2 cellular contexts compared by ENCODE assay signal in the genomic region with DNA sequence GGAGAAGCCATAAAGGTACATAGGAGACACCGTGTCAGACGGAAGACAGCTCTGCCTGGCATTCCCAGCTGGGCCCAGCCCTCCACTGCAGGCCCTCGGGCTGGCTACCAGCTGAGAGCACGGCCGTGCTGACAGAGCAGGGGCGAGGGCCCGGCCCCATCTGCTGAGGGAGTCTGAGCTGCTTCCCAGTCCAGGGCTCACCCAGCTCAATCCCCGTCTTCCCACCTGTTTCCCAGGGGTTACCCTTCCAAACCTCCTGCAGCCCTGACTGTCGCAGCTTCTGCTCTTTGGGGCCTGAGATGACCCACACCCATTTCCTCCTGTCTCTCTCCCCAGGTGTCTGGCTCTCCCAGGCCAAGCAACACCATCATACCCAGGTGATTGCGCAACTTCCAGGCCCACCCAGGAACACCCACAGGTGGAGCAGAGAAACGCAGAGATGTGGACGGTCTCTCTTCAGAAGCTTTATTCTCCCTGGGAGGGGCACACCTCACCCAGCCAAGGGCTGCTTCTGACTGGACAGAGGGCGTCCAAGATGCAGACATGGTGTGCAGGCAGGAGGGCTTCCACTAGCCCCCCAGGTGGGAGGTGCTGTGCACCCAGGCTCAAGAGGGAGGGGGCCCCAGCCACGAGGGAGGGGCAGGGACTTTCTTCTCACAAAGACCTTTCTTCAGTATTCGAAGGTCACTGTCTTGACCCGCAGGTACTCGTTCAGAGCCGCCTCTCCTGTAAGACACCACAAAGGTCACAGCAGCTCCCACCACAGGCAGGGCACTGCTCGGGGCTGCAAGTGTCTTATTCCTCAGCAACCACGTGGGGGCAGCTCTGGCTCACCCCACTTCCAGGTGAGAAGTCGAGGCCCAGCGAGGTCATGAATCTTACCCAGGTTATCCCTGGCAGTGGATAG.
TF ChIP-seq lines count a peak whose summit lies in the region.

No MANE protein-coding gene starts in this region.

TF ChIP-seq in SK-N-SH, 30 proteins besides CTCF, POLR2A, EP300 and RAD21 (continued from another document):
- TF ChIP-seq, protein P1, sequence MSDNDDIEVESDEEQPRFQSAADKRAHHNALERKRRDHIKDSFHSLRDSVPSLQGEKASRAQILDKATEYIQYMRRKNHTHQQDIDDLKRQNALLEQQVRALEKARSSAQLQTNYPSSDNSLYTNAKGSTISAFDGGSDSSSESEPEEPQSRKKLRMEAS (IDR thresholded peaks at IDR 0.05; ENCODE audit: low read depth), result no peak
- TF ChIP-seq MEF2A (IDR thresholded peaks at IDR 0.05; ENCODE audit: borderline replicate concordance, low read depth), result no peak
- TF ChIP-seq, protein P2, sequence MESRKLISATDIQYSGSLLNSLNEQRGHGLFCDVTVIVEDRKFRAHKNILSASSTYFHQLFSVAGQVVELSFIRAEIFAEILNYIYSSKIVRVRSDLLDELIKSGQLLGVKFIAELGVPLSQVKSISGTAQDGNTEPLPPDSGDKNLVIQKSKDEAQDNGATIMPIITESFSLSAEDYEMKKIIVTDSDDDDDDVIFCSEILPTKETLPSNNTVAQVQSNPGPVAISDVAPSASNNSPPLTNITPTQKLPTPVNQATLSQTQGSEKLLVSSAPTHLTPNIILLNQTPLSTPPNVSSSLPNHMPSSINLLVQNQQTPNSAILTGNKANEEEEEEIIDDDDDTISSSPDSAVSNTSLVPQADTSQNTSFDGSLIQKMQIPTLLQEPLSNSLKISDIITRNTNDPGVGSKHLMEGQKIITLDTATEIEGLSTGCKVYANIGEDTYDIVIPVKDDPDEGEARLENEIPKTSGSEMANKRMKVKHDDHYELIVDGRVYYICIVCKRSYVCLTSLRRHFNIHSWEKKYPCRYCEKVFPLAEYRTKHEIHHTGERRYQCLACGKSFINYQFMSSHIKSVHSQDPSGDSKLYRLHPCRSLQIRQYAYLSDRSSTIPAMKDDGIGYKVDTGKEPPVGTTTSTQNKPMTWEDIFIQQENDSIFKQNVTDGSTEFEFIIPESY (IDR thresholded peaks at IDR 0.05; ENCODE audit: borderline replicate concordance, low read depth), result no peak
- no peak for TF ChIP-seq RFX5 (IDR thresholded peaks at IDR 0.05; ENCODE audit: low read length)
- no peak for TF ChIP-seq GATA2 (CRISPR knock-in tag; IDR thresholded peaks at IDR 0.05)
- no peak for TF ChIP-seq TEAD4 (IDR thresholded peaks at IDR 0.05; ENCODE audit: borderline replicate concordance, insufficient read depth)
- TF ChIP-seq, protein P3, sequence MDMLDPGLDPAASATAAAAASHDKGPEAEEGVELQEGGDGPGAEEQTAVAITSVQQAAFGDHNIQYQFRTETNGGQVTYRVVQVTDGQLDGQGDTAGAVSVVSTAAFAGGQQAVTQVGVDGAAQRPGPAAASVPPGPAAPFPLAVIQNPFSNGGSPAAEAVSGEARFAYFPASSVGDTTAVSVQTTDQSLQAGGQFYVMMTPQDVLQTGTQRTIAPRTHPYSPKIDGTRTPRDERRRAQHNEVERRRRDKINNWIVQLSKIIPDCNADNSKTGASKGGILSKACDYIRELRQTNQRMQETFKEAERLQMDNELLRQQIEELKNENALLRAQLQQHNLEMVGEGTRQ (IDR thresholded peaks at IDR 0.05; ENCODE audit: borderline replicate concordance, low read depth, low read length), result no peak
- no peak for TF ChIP-seq NRF1 (IDR thresholded peaks at IDR 0.05; ENCODE audit: low read depth, low read length)

TF ChIP-seq in SK-N-SH treated with all-trans-retinoic acid at 6 μM for 48 hours, 23 proteins besides CTCF, POLR2A, EP300 and RAD21:
- TF ChIP-seq, protein P4, sequence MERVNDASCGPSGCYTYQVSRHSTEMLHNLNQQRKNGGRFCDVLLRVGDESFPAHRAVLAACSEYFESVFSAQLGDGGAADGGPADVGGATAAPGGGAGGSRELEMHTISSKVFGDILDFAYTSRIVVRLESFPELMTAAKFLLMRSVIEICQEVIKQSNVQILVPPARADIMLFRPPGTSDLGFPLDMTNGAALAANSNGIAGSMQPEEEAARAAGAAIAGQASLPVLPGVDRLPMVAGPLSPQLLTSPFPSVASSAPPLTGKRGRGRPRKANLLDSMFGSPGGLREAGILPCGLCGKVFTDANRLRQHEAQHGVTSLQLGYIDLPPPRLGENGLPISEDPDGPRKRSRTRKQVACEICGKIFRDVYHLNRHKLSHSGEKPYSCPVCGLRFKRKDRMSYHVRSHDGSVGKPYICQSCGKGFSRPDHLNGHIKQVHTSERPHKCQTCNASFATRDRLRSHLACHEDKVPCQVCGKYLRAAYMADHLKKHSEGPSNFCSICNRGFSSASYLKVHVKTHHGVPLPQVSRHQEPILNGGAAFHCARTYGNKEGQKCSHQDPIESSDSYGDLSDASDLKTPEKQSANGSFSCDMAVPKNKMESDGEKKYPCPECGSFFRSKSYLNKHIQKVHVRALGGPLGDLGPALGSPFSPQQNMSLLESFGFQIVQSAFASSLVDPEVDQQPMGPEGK (CRISPR knock-in tag; IDR thresholded peaks at IDR 0.05; ENCODE audit: borderline replicate concordance), result no peak
- TF ChIP-seq GLIS3 (CRISPR knock-in tag; IDR thresholded peaks at IDR 0.05), result no peak
- TF ChIP-seq CSDC2 (CRISPR knock-in tag; IDR thresholded peaks at IDR 0.05), result no peak
- TF ChIP-seq, protein P5, sequence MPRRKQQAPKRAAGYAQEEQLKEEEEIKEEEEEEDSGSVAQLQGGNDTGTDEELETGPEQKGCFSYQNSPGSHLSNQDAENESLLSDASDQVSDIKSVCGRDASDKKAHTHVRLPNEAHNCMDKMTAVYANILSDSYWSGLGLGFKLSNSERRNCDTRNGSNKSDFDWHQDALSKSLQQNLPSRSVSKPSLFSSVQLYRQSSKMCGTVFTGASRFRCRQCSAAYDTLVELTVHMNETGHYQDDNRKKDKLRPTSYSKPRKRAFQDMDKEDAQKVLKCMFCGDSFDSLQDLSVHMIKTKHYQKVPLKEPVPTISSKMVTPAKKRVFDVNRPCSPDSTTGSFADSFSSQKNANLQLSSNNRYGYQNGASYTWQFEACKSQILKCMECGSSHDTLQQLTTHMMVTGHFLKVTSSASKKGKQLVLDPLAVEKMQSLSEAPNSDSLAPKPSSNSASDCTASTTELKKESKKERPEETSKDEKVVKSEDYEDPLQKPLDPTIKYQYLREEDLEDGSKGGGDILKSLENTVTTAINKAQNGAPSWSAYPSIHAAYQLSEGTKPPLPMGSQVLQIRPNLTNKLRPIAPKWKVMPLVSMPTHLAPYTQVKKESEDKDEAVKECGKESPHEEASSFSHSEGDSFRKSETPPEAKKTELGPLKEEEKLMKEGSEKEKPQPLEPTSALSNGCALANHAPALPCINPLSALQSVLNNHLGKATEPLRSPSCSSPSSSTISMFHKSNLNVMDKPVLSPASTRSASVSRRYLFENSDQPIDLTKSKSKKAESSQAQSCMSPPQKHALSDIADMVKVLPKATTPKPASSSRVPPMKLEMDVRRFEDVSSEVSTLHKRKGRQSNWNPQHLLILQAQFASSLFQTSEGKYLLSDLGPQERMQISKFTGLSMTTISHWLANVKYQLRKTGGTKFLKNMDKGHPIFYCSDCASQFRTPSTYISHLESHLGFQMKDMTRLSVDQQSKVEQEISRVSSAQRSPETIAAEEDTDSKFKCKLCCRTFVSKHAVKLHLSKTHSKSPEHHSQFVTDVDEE (CRISPR knock-in tag; IDR thresholded peaks at IDR 0.05), result no peak
- TF ChIP-seq SNAI2 (CRISPR knock-in tag; IDR thresholded peaks at IDR 0.05), result no peak
- TF ChIP-seq ZFP3 (CRISPR knock-in tag; IDR thresholded peaks at IDR 0.05), result no peak
- no peak for TF ChIP-seq ZC3H10 (CRISPR knock-in tag; IDR thresholded peaks at IDR 0.05)
- TF ChIP-seq TOX (CRISPR knock-in tag; IDR thresholded peaks at IDR 0.05; ENCODE audit: borderline replicate concordance), result no peak
- TF ChIP-seq ISL1 (CRISPR knock-in tag; IDR thresholded peaks at IDR 0.05), result no peak
- no peak for TF ChIP-seq TCF4 (CRISPR knock-in tag; IDR thresholded peaks at IDR 0.05; ENCODE audit: borderline replicate concordance)
